In the genomic region with DNA sequence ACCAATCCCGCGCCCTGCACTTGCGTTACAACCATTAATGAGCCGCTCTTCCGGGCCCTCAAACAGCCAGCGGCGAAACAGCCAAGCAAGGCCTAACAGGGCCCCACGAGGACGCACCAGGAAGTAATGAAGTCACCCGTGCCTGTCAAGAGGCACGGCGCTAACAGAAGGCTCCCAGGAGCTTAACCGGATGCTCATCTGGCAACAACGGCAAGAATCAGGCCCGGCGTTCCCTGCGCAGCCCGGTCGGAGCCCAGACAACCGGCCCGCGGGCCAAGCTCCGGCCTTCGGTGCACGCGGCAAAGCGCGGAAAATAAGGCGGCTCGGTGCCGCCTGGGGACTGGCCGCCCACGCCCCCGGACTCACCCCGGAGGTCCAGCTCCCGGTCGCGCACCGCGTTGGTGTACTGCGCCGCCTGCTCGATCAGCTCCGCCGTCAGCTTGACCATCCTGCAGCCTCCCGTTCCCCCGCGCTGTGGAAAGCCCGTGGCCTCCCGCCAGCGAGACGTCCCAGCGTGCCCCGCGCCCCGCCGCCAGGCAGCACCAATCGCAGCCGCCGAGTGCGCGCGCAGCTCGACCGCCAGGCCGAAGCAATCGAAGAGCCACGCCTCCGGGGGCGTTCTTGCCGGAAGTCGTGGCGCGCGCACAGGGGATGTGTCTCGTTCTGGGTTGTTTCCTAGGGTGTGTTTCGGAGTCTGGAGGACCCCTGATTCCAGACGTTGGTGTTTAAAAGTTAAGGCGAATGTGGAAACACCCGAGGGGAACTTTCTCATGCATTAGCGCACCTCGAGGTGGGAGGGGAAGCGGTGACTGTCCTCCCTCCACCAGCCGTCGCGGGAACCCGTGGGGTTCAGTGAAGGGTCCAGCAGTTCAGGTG, we compare ENCODE assay signal across 8 cellular contexts. TPM values are rescaled to one million over a fixed set of nuclear protein-coding genes. Genes with fewer than 3 reads are reported as not detected.
DNase-seq lines count a peak whose midpoint lies in the region; ATAC-seq and TF ChIP-seq lines count a peak whose summit lies in the region.

TSS of gene SNRPA1 (minus strand) at position 518 of the 876 bp plus-strand sequence. CDS start at position 448, 70 bp downstream.

- H3K27ac ChIP-seq in left ventricle myocardium inferior (replicated peaks) (peak within 1 kb of the TSS; percentile 95), prostate gland (peak within 1 kb of the TSS; percentile 88 to 90)

- peak; percentile 83 for ATAC-seq in GM18498 (IDR thresholded peaks at IDR 0.05; ENCODE audit: unreplicated experiment)
- peak; percentile 76 for ATAC-seq in HG02885 (IDR thresholded peaks at IDR 0.05; ENCODE audit: poor library complexity, unreplicated experiment)

- TF ChIP-seq POLR2A in prostate gland (IDR thresholded peaks at IDR 0.05) = peak; percentile 81

- peaks cover 31% of the 10 kb centered on the region for H3K4me1 Mint-ChIP-seq in T-helper 1 cell treated with Interleukin-12 subunit alpha and Interleukin-12 subunit beta and Interleukin-4 antibody, amounts not matched to agents 30 μg/mL and 1 μg/mL, for 36 hours (ENCODE audit: low read depth)

- H3K36me3 ChIP-seq in left ventricle myocardium inferior = peaks cover 6% of the 10 kb centered on the region
- H3K36me3 ChIP-seq in prostate gland = no peaks in the 10 kb centered on the region

- H3K27me3 Mint-ChIP-seq in T-helper 1 cell treated with Interleukin-12 subunit alpha and Interleukin-12 subunit beta and Interleukin-4 antibody, amounts not matched to agents 30 μg/mL and 1 μg/mL, for 36 hours (ENCODE audit: low read depth) = no peaks in the 10 kb centered on the region

- intact Hi-C loops in left ventricle myocardium inferior (cut with micrococcal nuclease) = no loop called here
- intact Hi-C loops in prostate gland (cut with DNase I) = loop anchor here (5.0 kb wide), 1 partner anchor 357 kb away; the partner anchor contains the start of gene TM2D3

- H3K27me3 ChIP-seq in left ventricle myocardium inferior (ENCODE audit: low read depth) = no peaks in the 10 kb centered on the region
- no peaks in the 10 kb centered on the region for H3K27me3 ChIP-seq in prostate gland (replicated peaks; ENCODE audit: insufficient read depth)

- H3K27ac Mint-ChIP-seq in T-helper 1 cell treated with Interleukin-12 subunit alpha and Interleukin-12 subunit beta and Interleukin-4 antibody, amounts not matched to agents 30 μg/mL and 1 μg/mL, for 36 hours = peak within 1 kb of the TSS; percentile 95

- H3K4me1 ChIP-seq in left ventricle myocardium inferior (peaks cover 52% of the 10 kb centered on the region), prostate gland (replicated peaks) (no peaks in the 10 kb centered on the region)

- no peaks in the 10 kb centered on the region for H3K9me3 Mint-ChIP-seq in T-helper 1 cell treated with Interleukin-12 subunit alpha and Interleukin-12 subunit beta and Interleukin-4 antibody, amounts not matched to agents 30 μg/mL and 1 μg/mL, for 36 hours

- peak within 1 kb of the TSS; percentile 98 for H3K4me3 Mint-ChIP-seq in T-helper 1 cell treated with Interleukin-12 subunit alpha and Interleukin-12 subunit beta and Interleukin-4 antibody, amounts not matched to agents 30 μg/mL and 1 μg/mL, for 36 hours

- under 1% methylated on average over 63 of the region's 87 CpGs for WGBS in prostate gland

- DNase-seq in NCI-H1694 treated with DMSO at 0.1 percent for 48 hours (lab: John Stamatoyannopoulos, UW) = peak; percentile 79
- peak; percentile 93 for DNase-seq in amniotic stem cell (lab: John Stamatoyannopoulos, UW)
- DNase-seq in left ventricle myocardium inferior = peak; percentile 99
- peak; percentile 96 for DNase-seq in prostate gland (ENCODE audit: low spot score)
- DNase-seq in ureter (ENCODE audit: low spot score) = peak; percentile 98

- TF ChIP-seq CTCF in left ventricle myocardium inferior (IDR thresholded peaks at IDR 0.05; ENCODE audit: borderline replicate concordance) (no peak), prostate gland (IDR thresholded peaks at IDR 0.05) (peak in 2 of 4 experiments; percentile 29 to 34)

- H3K4me3 ChIP-seq in left ventricle myocardium inferior (peak within 1 kb of the TSS; percentile 87), prostate gland (peak within 1 kb of the TSS; percentile 71 to 94)

- peaks cover 26% of the 10 kb centered on the region for H3K36me3 Mint-ChIP-seq in T-helper 1 cell treated with Interleukin-12 subunit alpha and Interleukin-12 subunit beta and Interleukin-4 antibody, amounts not matched to agents 30 μg/mL and 1 μg/mL, for 36 hours (ENCODE audit: low read depth)

- H3K9me3 ChIP-seq in left ventricle myocardium inferior (replicated peaks) = no peaks in the 10 kb centered on the region
- no peaks in the 10 kb centered on the region for H3K9me3 ChIP-seq in prostate gland

RNA-seq across cellular contexts. Expression of gene SNRPA1, which starts in this region (rescaled TPM):
- 26.8 TPM for total RNA-seq in left ventricle myocardium inferior
- total RNA-seq in prostate gland = 10 to 100 TPM; 23.6 to 55.3 TPM
- 71.6 TPM for total RNA-seq in ureter

Comparison
In these comparisons a context has a peak if more than half of its experiments do, and no peak if none do; other contexts are left out.
1. Peak in every context shown above with its lines: DNase-seq, ATAC-seq, H3K4me3 ChIP-seq and H3K27ac ChIP-seq.